ENCODE assay signal across 26 cellular contexts in genomic region chr3:171443211-171443957, GRCh38. TPM values are rescaled to one million over a fixed set of nuclear protein-coding genes. Genes with fewer than 3 reads are reported as not detected.
DNase-seq lines count a peak whose midpoint lies in the region; ATAC-seq and TF ChIP-seq lines count a peak whose summit lies in the region.
"Had no signal": no experiment of that assay in that cellular context is flagged by ENCODE, and none has a peak within 500 bp of the region (broad histone marks: within the 10 kb centered on the region; RNA-seq: fewer than 3 reads in every experiment).

No MANE protein-coding gene starts in this region.

- WGBS in H9 (ENCODE audit: extremely low coverage, insufficient read length, low lambda C conversion rate) = no CpG with 5 or more reads among the region's 6 CpGs
- 94% methylated on average over 6 of the region's 6 CpGs for WGBS in SK-N-SH (ENCODE audit: low lambda C conversion rate)

- no peaks in the 10 kb centered on the region for H3K23me2 ChIP-seq in H9 (ENCODE audit: insufficient read length, low read depth, low read length, poor library complexity, severe bottlenecking)

- H3K56ac ChIP-seq in H9 (ENCODE audit: insufficient read length, low read depth, low read length) = no peak overlapping the region

- no peak for TF ChIP-seq CTCF in H9 (conservative IDR thresholded peaks at IDR 0.05)
- TF ChIP-seq CTCF in dorsolateral prefrontal cortex (IDR thresholded peaks at IDR 0.05 in 54 of 56, conservative IDR thresholded peaks at IDR 0.05 in 2 of 56; ENCODE audit: low read depth in 1 of 56, partially characterized antibody in 56 of 56) = no peak
- TF ChIP-seq CTCF in SK-N-SH (IDR thresholded peaks at IDR 0.05) = no peak

- H2AFZ ChIP-seq in H9 (ENCODE audit: low read length) = no peak overlapping the region
- H2AFZ ChIP-seq in SK-N-SH (ENCODE audit: low read depth) = no peak overlapping the region

- H4K91ac ChIP-seq in H9 (ENCODE audit: insufficient read length, low read depth, low read length) = no peak overlapping the region

- CTCF ChIA-PET in SK-N-SH (lab: Yijun Ruan, JAX) = no interaction called here

- intact Hi-C loops in dorsolateral prefrontal cortex (cut with DNase I) (no loop called here), posterior vena cava (cut with DNase I) (no loop called here)

- no peak for TF ChIP-seq EP300 in SK-N-SH (IDR thresholded peaks at IDR 0.05; ENCODE audit: borderline replicate concordance in 1 of 2, low read depth in 1 of 2, low read length in 1 of 2)

- no peaks in the 10 kb centered on the region for H3K27me3 Mint-ChIP-seq in H9 (ENCODE audit: low read depth)
- H3K27me3 Mint-ChIP-seq in T-helper 17 cell = no peaks in the 10 kb centered on the region
- H3K27me3 Mint-ChIP-seq: activated B cell treated with CpG ODN at 0.5 μM for 24 hours; activated naive CD4-positive, alpha-beta T cell treated with anti-CD3 and anti-CD28 coated beads, Interleukin-2, amount 50 U/mL, for 24 hours; central memory CD8-positive, alpha-beta T cell had no signal

- no peaks in the 10 kb centered on the region for H3K27me3 ChIP-seq in H9 (ENCODE audit: insufficient read depth, low read length)
- H3K27me3 ChIP-seq in dorsolateral prefrontal cortex = no peaks in the 10 kb centered on the region
- H3K27me3 ChIP-seq in layer of hippocampus (ENCODE audit: control insufficient read depth, insufficient read depth, low read length) = no peaks in the 10 kb centered on the region
- H3K27me3 ChIP-seq in SK-N-SH (ENCODE audit: insufficient read depth) = no peaks in the 10 kb centered on the region
- H3K27me3 ChIP-seq: gastrocnemius medialis had no signal

- H2BK5ac ChIP-seq in H9 (ENCODE audit: insufficient read length, low read length) = no peak overlapping the region

- no peak for TF ChIP-seq RAD21 in SK-N-SH (IDR thresholded peaks at IDR 0.05; ENCODE audit: low read length)

- H2BK20ac ChIP-seq in H9 (ENCODE audit: low read depth, low read length, poor library complexity, severe bottlenecking) = no peak overlapping the region

- H4K20me1 ChIP-seq in H9 (ENCODE audit: control insufficient read depth, insufficient read depth, insufficient read length) = no peaks in the 10 kb centered on the region
- no peaks in the 10 kb centered on the region for H4K20me1 ChIP-seq in SK-N-SH (ENCODE audit: insufficient read depth)

- peak overlapping the region; percentile 68 to 91 (median 73) for H3K27ac Mint-ChIP-seq in H9
- peak overlapping the region; percentile 6 for H3K27ac Mint-ChIP-seq in T-helper 17 cell
- H3K27ac Mint-ChIP-seq: activated B cell treated with CpG ODN at 0.5 μM for 24 hours; activated naive CD4-positive, alpha-beta T cell treated with anti-CD3 and anti-CD28 coated beads, Interleukin-2, amount 50 U/mL, for 24 hours had no signal

- H3F3A ChIP-seq in SK-N-SH (replicated peaks; ENCODE audit: insufficient read depth) = peaks cover 21% of the 10 kb centered on the region

- H3K23ac ChIP-seq in H9 (ENCODE audit: insufficient read length, low read depth, low read length) = no peak overlapping the region

- H2BK15ac ChIP-seq in H9 (ENCODE audit: low read depth, low read length) = no peak overlapping the region

- H3K27ac ChIP-seq in H9 (ENCODE audit: insufficient read length, low read depth, low read length) = no peak overlapping the region
- H3K27ac ChIP-seq in dorsolateral prefrontal cortex = peak overlapping the region in 47 of 59 donors; percentile 3 to 85 (median 59)
- peak overlapping the region; percentile 17 for H3K27ac ChIP-seq in layer of hippocampus (ENCODE audit: low read depth, low read length)
- no peak overlapping the region for H3K27ac ChIP-seq in SK-N-SH (ENCODE audit: low read depth in 2 of 2, low read length in 1 of 2)
- H3K27ac ChIP-seq: gastrocnemius medialis, lower lobe of right lung had no signal

- H3K9me3 Mint-ChIP-seq in H9 = no peaks in the 10 kb centered on the region
- H3K9me3 Mint-ChIP-seq: activated B cell treated with CpG ODN at 0.5 μM for 24 hours; activated naive CD4-positive, alpha-beta T cell treated with anti-CD3 and anti-CD28 coated beads, Interleukin-2, amount 50 U/mL, for 24 hours; central memory CD8-positive, alpha-beta T cell had no signal

- no peak overlapping the region for H3K18ac ChIP-seq in H9 (ENCODE audit: insufficient read length, low read depth, low read length)

- H3K36me3 ChIP-seq in SK-N-SH (replicated peaks in 1 of 2; ENCODE audit: control insufficient read depth in 1 of 2, insufficient read depth in 2 of 2, low read length in 1 of 2) = peaks cover 0 to 10% of the 10 kb centered on the region in 2 experiments
- H3K36me3 ChIP-seq: gastrocnemius medialis, lower lobe of right lung had no signal

- H2AK5ac ChIP-seq in H9 (ENCODE audit: insufficient read length, low read length) = no peak overlapping the region

- peaks cover 4% of the 10 kb centered on the region; the same call in 1 of the 2 replicates for H3K79me2 ChIP-seq in H9 (ENCODE audit: insufficient read depth, low read length)
- H3K79me2 ChIP-seq in SK-N-SH (ENCODE audit: insufficient read depth) = peaks cover 88% of the 10 kb centered on the region

- no peak overlapping the region for H3K14ac ChIP-seq in H9 (ENCODE audit: insufficient read depth, low read length)

- H4K8ac ChIP-seq in H9 (replicated peaks; ENCODE audit: insufficient read length, low read depth, low read length) = no peak overlapping the region

- H3K4me1 Mint-ChIP-seq in H9 (peaks cover 53 to 60% of the 10 kb centered on the region in 2 experiments), T-helper 17 cell (peaks cover 52% of the 10 kb centered on the region)
- H3K4me1 Mint-ChIP-seq: activated B cell treated with CpG ODN at 0.5 μM for 24 hours had no signal

- no peak overlapping the region for H3K4ac ChIP-seq in H9 (ENCODE audit: low read depth, low read length)

- H3K4me3 ChIP-seq in dorsolateral prefrontal cortex = peak overlapping the region in 19 of 59 donors; percentile 7 to 45 (median 21)
- H3K4me3 ChIP-seq in SK-N-SH (ENCODE audit: low read depth in 2 of 2, low read length in 1 of 2) = no peak overlapping the region
- H3K4me3 ChIP-seq: gastrocnemius medialis, lower lobe of right lung had no signal

- peaks cover 11% of the 10 kb centered on the region; the same call in 1 of the 2 replicates for H3K4me1 ChIP-seq in H9 (ENCODE audit: insufficient read depth, low read length)
- peaks cover 0 to 7% of the 10 kb centered on the region in 2 experiments; a peak in 2 of 4 replicates for H3K4me1 ChIP-seq in SK-N-SH (ENCODE audit: control insufficient read depth in 1 of 2, insufficient read depth in 2 of 2, low read depth in 1 of 2, low read length in 1 of 2)
- H3K4me1 ChIP-seq: Caco-2, lower lobe of right lung had no signal

- no peak overlapping the region for H3K4me2 ChIP-seq in H9 (ENCODE audit: insufficient read depth, insufficient read length, low read length)
- H3K4me2 ChIP-seq in SK-N-SH = no peak overlapping the region

- ATAC-seq in T-helper 17 cell = no peak
- ATAC-seq: esophagus mucosa, gastrocnemius medialis, HCT116, lower lobe of right lung had no signal

- peaks cover 0 to 2% (median 0%) of the 10 kb centered on the region in 3 experiments; a peak in 2 of 7 replicates for H3K36me3 Mint-ChIP-seq in H9 (ENCODE audit: insufficient read depth in 1 of 3, low read depth in 3 of 3)
- peaks cover 2% of the 10 kb centered on the region for H3K36me3 Mint-ChIP-seq in T-helper 17 cell (ENCODE audit: low read depth)
- H3K36me3 Mint-ChIP-seq: activated naive CD4-positive, alpha-beta T cell treated with anti-CD3 and anti-CD28 coated beads, Interleukin-2, amount 50 U/mL, for 24 hours had no signal

- no peak overlapping the region for H4K5ac ChIP-seq in H9 (ENCODE audit: insufficient read length, low read depth, low read length)

- no peak overlapping the region for H2BK12ac ChIP-seq in H9 (ENCODE audit: insufficient read length, low read depth, low read length)

- H2BK120ac ChIP-seq in H9 (ENCODE audit: low read depth, low read length, poor library complexity, severe bottlenecking) = no peak overlapping the region

- DNase-seq in H9 (no peak), T-helper 17 cell (no peak), dorsolateral prefrontal cortex (no peak), posterior vena cava (ENCODE audit: low spot score) (no peak), cerebellar nuclear complex (lab: John Stamatoyannopoulos, UW) (no peak), SK-N-SH (no peak)
- no peak for DNase-seq in stimulated activated CD4-positive, alpha-beta T cell treated with anti-CD3 and anti-CD28 coated beads, Interleukin-1b, Interleukin-23, amount 100 ng/mL, for 48 hours
- DNase-seq: ACHN; activated B cell treated with CpG ODN at 0.5 μM for 24 hours; aorta; Caco-2; effector CD8-positive, alpha-beta T cell; gastrocnemius medialis; lower lobe of right lung; NCI-H1105 treated with DMSO at 0.1 percent for 48 hours; NCI-H2081 treated with DMSO at 0.1 percent for 48 hours; NCI-H345; NCI-H774; stimulated activated CD4-positive, alpha-beta T cell treated with anti-CD3 and anti-CD28 coated beads, Interleukin-4, amount 100 ng/mL, for 24 hours; stimulated activated naive CD4-positive, alpha-beta T cell; T-helper 9 cell had no signal

- no peak overlapping the region for H3K4me3 Mint-ChIP-seq in H9
- H3K4me3 Mint-ChIP-seq in T-helper 17 cell = no peak overlapping the region
- H3K4me3 Mint-ChIP-seq: activated B cell treated with CpG ODN at 0.5 μM for 24 hours; activated naive CD4-positive, alpha-beta T cell treated with anti-CD3 and anti-CD28 coated beads, Interleukin-2, amount 50 U/mL, for 24 hours; central memory CD8-positive, alpha-beta T cell had no signal

- POLR2A ChIA-PET in SK-N-SH (lab: Yijun Ruan, JAX) = no interaction called here

- H3K9ac ChIP-seq in H9 (ENCODE audit: extremely low read depth, insufficient read length, low read length) (no peak overlapping the region), SK-N-SH (no peak overlapping the region)

- H3K9me3 ChIP-seq in H9 (ENCODE audit: control insufficient read depth, low read depth, low read length) (no peaks in the 10 kb centered on the region), T-helper 17 cell (ENCODE audit: control insufficient read depth, low read length, poor library complexity, severe bottlenecking) (no peaks in the 10 kb centered on the region), SK-N-SH (no peaks in the 10 kb centered on the region)
- H3K9me3 ChIP-seq: Caco-2, gastrocnemius medialis, lower lobe of right lung had no signal

- no peak overlapping the region for H3T11ph ChIP-seq in H9 (ENCODE audit: low read length)

- no peaks in the 10 kb centered on the region for H3K9me2 ChIP-seq in SK-N-SH

- H3K79me1 ChIP-seq in H9 (ENCODE audit: insufficient read depth, low read depth, low read length, poor library complexity, severe bottlenecking) = no peaks in the 10 kb centered on the region

TF ChIP-seq in SK-N-SH, 30 proteins besides CTCF, POLR2A, EP300 and RAD21 (continues in another document):
- no peak for TF ChIP-seq RCOR1 (IDR thresholded peaks at IDR 0.05; ENCODE audit: low read length)
- no peak for TF ChIP-seq YY1 (IDR thresholded peaks at IDR 0.05; ENCODE audit: low read depth)
- no peak for TF ChIP-seq EZH2phosphoT487 (IDR thresholded peaks at IDR 0.05; ENCODE audit: borderline replicate concordance, low read depth)

RNA-seq across cellular contexts. Expression of gene TNIK, which starts 16.8 kb away (rescaled TPM):
- total RNA-seq in H9 (2021) (10.2 and 15.9 TPM in 2 replicates), T-helper 17 cell (10 to 100 TPM; 96.4 to 98.9 TPM), dorsolateral prefrontal cortex (100 to 1,000 TPM in 68 of 120 experiments, 10 to 100 TPM in 52; 63.1 to 191 (median 103) TPM), posterior vena cava (10 to 100 TPM; 16.5 to 20.3 TPM)
- 19.4 and 26.8 TPM in 2 replicates for polyA plus RNA-seq in SK-N-SH (2012; rRNA removed)
- polyA plus RNA-seq in SK-N-SH (2012; cell fraction: cytosol; rRNA removed) = 19.5 and 21.3 TPM in 2 replicates
- 29.9 and 67.9 TPM in 2 replicates for polyA plus RNA-seq in SK-N-SH (2012; cell fraction: nucleus; rRNA removed)

Comparison
In these comparisons a context has a peak if more than half of its experiments do, and no peak if none do; other contexts are left out.
1. H3K27ac ChIP-seq: peak in dorsolateral prefrontal cortex (47 of 59) and layer of hippocampus (single experiment); none in H9 (single experiment) and SK-N-SH (0 of 2).